8 cellular contexts compared by ENCODE assay signal in the genomic region with DNA sequence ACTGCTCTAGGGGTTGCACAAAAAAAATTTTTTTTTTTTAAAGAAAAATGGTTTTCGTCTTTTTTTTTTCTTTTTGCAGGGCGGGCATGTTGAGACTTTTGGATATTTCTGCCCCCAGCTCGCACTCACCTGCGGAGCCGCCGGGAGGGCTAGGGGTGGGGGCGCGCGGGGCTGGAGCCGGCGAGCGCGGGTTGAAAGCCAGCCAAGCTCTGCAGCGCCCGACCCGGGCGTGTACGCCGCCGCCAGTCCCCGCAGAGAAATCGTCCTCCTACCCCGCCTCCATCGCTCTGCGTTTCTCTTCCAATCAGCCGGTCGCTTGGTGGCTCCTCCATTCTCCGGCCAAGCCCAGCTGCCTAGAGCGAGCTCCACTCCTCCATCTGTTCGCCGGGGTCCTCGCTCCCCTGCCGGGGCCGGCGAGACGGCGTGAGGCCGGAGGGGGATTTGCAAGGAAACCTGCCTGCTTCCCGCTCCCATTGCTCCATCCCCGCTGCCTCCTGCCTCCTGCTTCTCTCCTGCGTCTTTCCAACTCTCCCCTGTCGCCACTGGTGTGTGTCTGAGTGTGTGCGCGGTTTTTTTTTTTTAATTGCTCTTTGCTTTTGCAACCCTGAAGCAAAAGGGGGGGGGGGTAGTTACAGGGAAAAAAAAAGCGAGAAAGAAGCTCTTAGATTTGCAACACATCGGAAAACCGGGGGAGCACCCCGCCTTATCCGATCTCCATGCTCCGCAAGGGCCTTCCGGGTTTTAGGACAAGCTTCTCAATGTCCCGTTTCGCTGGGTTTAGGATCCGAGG. TPM values are rescaled to one million over a fixed set of nuclear protein-coding genes. Genes with fewer than 3 reads are reported as not detected.
DNase-seq lines count a peak whose midpoint lies in the region; ATAC-seq, FAIRE-seq and TF ChIP-seq lines count a peak whose summit lies in the region.

No MANE protein-coding gene starts in this region.

- ATAC-seq in GM18505 (IDR thresholded peaks at IDR 0.05; ENCODE audit: unreplicated experiment) = no peak
- ATAC-seq in GM12878 = peak; percentile 55
- no peak for ATAC-seq in GM21737 (IDR thresholded peaks at IDR 0.05; ENCODE audit: unreplicated experiment)
- no peak for ATAC-seq in GM18907 (IDR thresholded peaks at IDR 0.05; ENCODE audit: unreplicated experiment)

- no TSS peak for BruUV-seq in GM12878 (replicated peaks; lab: Mats Ljungman, UMichigan)

- RAD21 ChIA-PET in GM12878 (lab: Charles Lee; ENCODE audit: unreplicated experiment) = interaction anchor here (0.6 to 2.8 kb wide), 17 partner anchors 10 to 126 kb away, joined by 3 to 16 read pairs (median 4); a partner anchor contains a TSS

- in situ Hi-C loops in GM12878 (cut with MboI) = loop anchor here (25.0 kb wide), 1 partner anchor 291 kb away; a partner anchor contains a TSS

- CTCF ChIA-PET in GM12878 (lab: Yijun Ruan, JAX) = interaction anchor here (0.9 to 2.9 kb wide), 15 partner anchors 9 to 178 kb away, joined by 3 to 19 read pairs (median 6); a partner anchor contains a TSS

- DNase-seq in NCI-H2081 (lab: John Stamatoyannopoulos, UW) (peak; percentile 84 to 87), T-helper 9 cell (peak; percentile 53), GM12878 (ENCODE audit: low read depth, low spot score) (no peak), hypothalamus (lab: John Stamatoyannopoulos, UW) (peak in 50 of 51 donors; percentile 20 to 88 (median 62)), renal cortical epithelial cell (ENCODE audit: low read depth) (peak; percentile 58)

- TF ChIP-seq RAD21 in GM12878 (IDR thresholded peaks at IDR 0.05; ENCODE audit: insufficient read depth, low read depth, low read length) = no peak

- POLR2A ChIA-PET in GM12878 (lab: Charles Lee) = interaction anchor here (0.6 to 2.1 kb wide), 16 partner anchors 11 to 149 kb away, joined by 3 to 26 read pairs (median 5); a partner anchor contains a TSS

- peak overlapping the region; percentile 88 for H3K9ac ChIP-seq in GM12878 (ENCODE audit: control insufficient read depth, insufficient read depth, low read length)

- H3K4me3 ChIP-seq in GM12878 = peak overlapping the region; percentile 98

- intact Hi-C loops in GM12878 (cut with micrococcal nuclease; ENCODE audit: unreplicated experiment) = loop anchor here (2.0 kb wide), 1 partner anchor 24 kb away; no protein-coding TSS in a partner anchor

- no peaks in the 10 kb centered on the region for H3K27me3 ChIP-seq in GM12878 (replicated peaks in 1 of 2; ENCODE audit: control insufficient read depth in 2 of 2, insufficient read depth in 2 of 2, low read length in 1 of 2)

- no peak for TF ChIP-seq CTCF in GM12878 (IDR thresholded peaks at IDR 0.05 in 2 of 3, conservative IDR thresholded peaks at IDR 0.05 in 1 of 3; ENCODE audit: control insufficient read depth in 2 of 3, extremely low read depth in 1 of 3, insufficient read depth in 1 of 3, low read depth in 3 of 3, low read length in 3 of 3)

- peak overlapping the region; percentile 72 for H2AFZ ChIP-seq in GM12878 (ENCODE audit: control insufficient read depth, low read depth, low read length)

- H3K4me2 ChIP-seq in GM12878 (ENCODE audit: control insufficient read depth, insufficient read depth) = peak overlapping the region; percentile 93

- TF ChIP-seq EP300 in GM12878 (IDR thresholded peaks at IDR 0.05; ENCODE audit: borderline replicate concordance in 1 of 2, control insufficient read depth in 1 of 2, low read depth in 2 of 2, low read length in 2 of 2) = no peak

- H4K20me1 ChIP-seq in GM12878 (ENCODE audit: control insufficient read depth, insufficient read depth) = no peaks in the 10 kb centered on the region

- H3K36me3 ChIP-seq in GM12878 (ENCODE audit: control insufficient read depth in 2 of 2, insufficient read depth in 2 of 2, low read length in 1 of 2) = peaks cover under 1 to 2% of the 10 kb centered on the region in 2 experiments; a peak in 2 of 4 replicates

- FAIRE-seq in GM12878 (lab: Jason Lieb, UNC) = no peak

- under 1% methylated on average over 32 of the region's 54 CpGs for WGBS in GM12878 (ENCODE audit: insufficient coverage, insufficient replicate concordance, low lambda C conversion rate, missing lambda C conversion rate)

- peak overlapping the region; percentile 89 for H3K27ac ChIP-seq in GM12878 (ENCODE audit: control insufficient read depth, insufficient read depth)

- TF ChIP-seq POLR2A in GM18505 (IDR thresholded peaks at IDR 0.05; ENCODE audit: borderline replicate concordance, extremely low read depth, insufficient read depth, insufficient read length) = peak; percentile 73
- TF ChIP-seq POLR2A in GM12878 (IDR thresholded peaks at IDR 0.05; ENCODE audit: low read depth, low read length) = peak; percentile 63

- H3K9me3 ChIP-seq in GM12878 (replicated peaks; ENCODE audit: control insufficient read depth, insufficient read depth, low read length) = no peaks in the 10 kb centered on the region

- H3K79me2 ChIP-seq in GM12878 (ENCODE audit: control insufficient read depth, insufficient read depth, low read length) = peaks cover 56% of the 10 kb centered on the region

- SMC1A ChIA-PET in GM12878 (lab: Charles Lee; ENCODE audit: uncharacterized antibody, unreplicated experiment) = interaction anchor here (0.8 to 1.9 kb wide), 8 partner anchors 9 to 124 kb away, joined by 3 to 8 read pairs (median 4); a partner anchor contains a TSS

- H3K4me1 ChIP-seq in GM12878 (ENCODE audit: control insufficient read depth, insufficient read depth, low read length) = peaks cover 9% of the 10 kb centered on the region

RNA-seq across cellular contexts. Expression of a gene that starts 1.8 kb away (rescaled TPM):
- total RNA-seq in GM12878 (2013; cell fraction: nucleolus; rRNA removed) = 81.2 and 86.5 TPM in 2 replicates
- total RNA-seq in GM12878 (2014; rRNA removed) (91.9 and 92.2 TPM in 2 replicates), GM12878 (2014; rRNA removed; fragmentation: Illumina TruSeq; extraction: Trizol) (71.8 and 80.6 TPM in 2 replicates), GM12878 (2021) (118 and 124 TPM in 2 replicates), renal cortical epithelial cell (27.8 and 57.8 TPM in 2 replicates)
- polyA plus RNA-seq in GM12878 (2011; ENCODE audit: low read depth) = 26.0 TPM
- polyA plus RNA-seq in GM12878 (2011; rRNA removed) (28.5 and 32.9 TPM in 2 replicates), GM12878 (2014; fragmentation: Illumina TruSeq; extraction: Trizol) (78.4 and 110 TPM in 2 replicates), GM12878 (2014; fragmentation: Nextera tagmentation; extraction: Ambion mirVana) (1 to 10 TPM; 2.2 to 4.3 TPM), GM12878 (2014; rRNA removed) (79.5 and 89.3 TPM in 2 replicates), GM12878 (2016; fragmentation: Nextera tagmentation; extraction: Ambion mirVana) (10 to 100 TPM; 77.0 to 79.8 TPM)
- 26.6 and 28.2 TPM in 2 replicates for polyA plus RNA-seq in GM12878 (2011; cell fraction: cytosol; rRNA removed)
- polyA plus RNA-seq in GM12878 (2011; cell fraction: nucleus; rRNA removed) = 60.3 and 110 TPM in 2 replicates
- polyA plus RNA-seq in GM12878 (2012) = 43.0 and 54.3 TPM in 2 replicates
- polyA minus RNA-seq in GM12878 (2011; rRNA and poly(A)+ RNA removed) = 22.5 and 30.8 TPM in 2 replicates
- 12.6 and 18.1 TPM in 2 replicates for polyA minus RNA-seq in GM12878 (2011; cell fraction: cytosol; rRNA and poly(A)+ RNA removed)
- 29.5 and 60.7 TPM in 2 replicates for polyA minus RNA-seq in GM12878 (2011; cell fraction: nucleus; rRNA and poly(A)+ RNA removed)

RNA-seq across cellular contexts. Expression of a gene that starts 21.6 kb away (rescaled TPM):
- total RNA-seq in GM12878 (2013; cell fraction: nucleolus; rRNA removed) = 40.9 and 44.3 TPM in 2 replicates
- total RNA-seq in GM12878 (2014; rRNA removed) = 35.4 and 41.2 TPM in 2 replicates
- 26.8 and 27.6 TPM in 2 replicates for total RNA-seq in GM12878 (2014; rRNA removed; fragmentation: Illumina TruSeq; extraction: Trizol)
- 75.5 and 78.7 TPM in 2 replicates for total RNA-seq in GM12878 (2021)
- 13.0 TPM for polyA plus RNA-seq in GM12878 (2011; ENCODE audit: low read depth)
- polyA plus RNA-seq in GM12878 (2011; rRNA removed) = 36.1 and 41.3 TPM in 2 replicates
- 42.6 TPM in 2 replicates for polyA plus RNA-seq in GM12878 (2011; cell fraction: cytosol; rRNA removed)
- polyA plus RNA-seq in GM12878 (2011; cell fraction: nucleus; rRNA removed) = 96.8 and 107 TPM in 2 replicates
- polyA plus RNA-seq in GM12878 (2012) = 24.0 and 30.1 TPM in 2 replicates
- 27.7 and 37.9 TPM in 2 replicates for polyA plus RNA-seq in GM12878 (2014; fragmentation: Illumina TruSeq; extraction: Trizol)
- polyA plus RNA-seq in GM12878 (2014; fragmentation: Nextera tagmentation; extraction: Ambion mirVana) = 1 to 10 TPM in 1 of 2 experiments, under 1 TPM in 1; 0.71 to 2.3 TPM
- polyA plus RNA-seq in GM12878 (2014; rRNA removed) = 44.8 and 48.6 TPM in 2 replicates
- polyA plus RNA-seq in GM12878 (2016; fragmentation: Nextera tagmentation; extraction: Ambion mirVana) = 1 to 10 TPM; 6.8 to 8.8 TPM
- 39.7 and 45.8 TPM in 2 replicates for polyA minus RNA-seq in GM12878 (2011; rRNA and poly(A)+ RNA removed)
- polyA minus RNA-seq in GM12878 (2011; cell fraction: cytosol; rRNA and poly(A)+ RNA removed) = 11.5 and 13.8 TPM in 2 replicates
- polyA minus RNA-seq in GM12878 (2011; cell fraction: nucleus; rRNA and poly(A)+ RNA removed) = 30.8 and 60.6 TPM in 2 replicates
- total RNA-seq in renal cortical epithelial cell = 45.8 and 61.1 TPM in 2 replicates

RNA-seq across cellular contexts. Expression of a gene that starts 34.5 kb away (rescaled TPM):
- 24.8 and 26.0 TPM in 2 replicates for total RNA-seq in GM12878 (2013; cell fraction: nucleolus; rRNA removed)
- 23.8 and 24.0 TPM in 2 replicates for total RNA-seq in GM12878 (2014; rRNA removed)
- total RNA-seq in GM12878 (2014; rRNA removed; fragmentation: Illumina TruSeq; extraction: Trizol) = 10.3 and 10.6 TPM in 2 replicates
- total RNA-seq in GM12878 (2021) = 18.5 and 20.1 TPM in 2 replicates
- polyA plus RNA-seq in GM12878 (2011; ENCODE audit: low read depth) = 16.3 TPM
- 16.1 and 20.8 TPM in 2 replicates for polyA plus RNA-seq in GM12878 (2011; rRNA removed)
- 28.3 and 36.9 TPM in 2 replicates for polyA plus RNA-seq in GM12878 (2011; cell fraction: cytosol; rRNA removed)
- 147 and 181 TPM in 2 replicates for polyA plus RNA-seq in GM12878 (2011; cell fraction: nucleus; rRNA removed)
- 23.6 and 29.4 TPM in 2 replicates for polyA plus RNA-seq in GM12878 (2012)
- 10.0 and 19.2 TPM in 2 replicates for polyA plus RNA-seq in GM12878 (2014; fragmentation: Illumina TruSeq; extraction: Trizol)
- polyA plus RNA-seq in GM12878 (2014; fragmentation: Nextera tagmentation; extraction: Ambion mirVana) = 1 to 10 TPM; 4.3 to 5.9 TPM
- 29.6 and 34.0 TPM in 2 replicates for polyA plus RNA-seq in GM12878 (2014; rRNA removed)
- polyA plus RNA-seq in GM12878 (2016; fragmentation: Nextera tagmentation; extraction: Ambion mirVana) = 10 to 100 TPM; 21.0 to 21.3 TPM
- polyA minus RNA-seq in GM12878 (2011; rRNA and poly(A)+ RNA removed) = 10.5 and 15.0 TPM in 2 replicates
- 5.1 and 6.2 TPM in 2 replicates for polyA minus RNA-seq in GM12878 (2011; cell fraction: cytosol; rRNA and poly(A)+ RNA removed)
- polyA minus RNA-seq in GM12878 (2011; cell fraction: nucleus; rRNA and poly(A)+ RNA removed) = 12.0 and 17.9 TPM in 2 replicates
- total RNA-seq in renal cortical epithelial cell = 21.9 and 38.5 TPM in 2 replicates

RNA-seq across cellular contexts. Expression of a gene that starts 46.7 kb away (rescaled TPM):
- total RNA-seq in GM12878 (2013; cell fraction: nucleolus; rRNA removed) = not detected in 2 replicates
- not detected in 2 replicates for total RNA-seq in GM12878 (2014; rRNA removed)
- total RNA-seq in GM12878 (2014; rRNA removed; fragmentation: Illumina TruSeq; extraction: Trizol) = not detected in 2 replicates
- not detected in 2 replicates for total RNA-seq in GM12878 (2021)
- polyA plus RNA-seq in GM12878 (2011; ENCODE audit: low read depth) = not detected
- polyA plus RNA-seq in GM12878 (2011; rRNA removed) = not detected in 2 replicates
- polyA plus RNA-seq in GM12878 (2011; cell fraction: cytosol; rRNA removed) = not detected in 2 replicates
- not detected in 2 replicates for polyA plus RNA-seq in GM12878 (2011; cell fraction: nucleus; rRNA removed)
- polyA plus RNA-seq in GM12878 (2012) = 0.03 TPM in 1 of 2 replicates, not detected in the other
- not detected in 2 replicates for polyA plus RNA-seq in GM12878 (2014; fragmentation: Illumina TruSeq; extraction: Trizol)
- polyA plus RNA-seq in GM12878 (2014; fragmentation: Nextera tagmentation; extraction: Ambion mirVana) = not detected
- polyA plus RNA-seq in GM12878 (2014; rRNA removed) = 0.03 and 0.04 TPM in 2 replicates
- not detected for polyA plus RNA-seq in GM12878 (2016; fragmentation: Nextera tagmentation; extraction: Ambion mirVana)
- polyA minus RNA-seq in GM12878 (2011; rRNA and poly(A)+ RNA removed) = not detected in 2 replicates
- polyA minus RNA-seq in GM12878 (2011; cell fraction: cytosol; rRNA and poly(A)+ RNA removed) = not detected in 2 replicates
- polyA minus RNA-seq in GM12878 (2011; cell fraction: nucleus; rRNA and poly(A)+ RNA removed) = not detected in 2 replicates
- total RNA-seq in renal cortical epithelial cell = not detected in 2 replicates

RNA-seq across cellular contexts. Expression of a gene that starts 50.8 kb away (rescaled TPM):
- total RNA-seq in GM12878 (2013; cell fraction: nucleolus; rRNA removed) = not detected in 2 replicates
- total RNA-seq in GM12878 (2014; rRNA removed) (not detected in 2 replicates), GM12878 (2014; rRNA removed; fragmentation: Illumina TruSeq; extraction: Trizol) (not detected in 2 replicates), GM12878 (2021) (0.19 and 0.23 TPM in 2 replicates), renal cortical epithelial cell (not detected in 2 replicates)
- polyA plus RNA-seq in GM12878 (2011; ENCODE audit: low read depth) = 0.56 TPM
- polyA plus RNA-seq in GM12878 (2011; rRNA removed) (not detected in 2 replicates), GM12878 (2014; fragmentation: Illumina TruSeq; extraction: Trizol) (not detected in 2 replicates), GM12878 (2014; fragmentation: Nextera tagmentation; extraction: Ambion mirVana) (under 1 TPM in 1 of 2 experiments, not detected in 1; 0.07 TPM), GM12878 (2014; rRNA removed) (0.11 and 1.1 TPM in 2 replicates), GM12878 (2016; fragmentation: Nextera tagmentation; extraction: Ambion mirVana) (under 1 TPM; 0.44 to 0.56 TPM)
- polyA plus RNA-seq in GM12878 (2011; cell fraction: cytosol; rRNA removed) = 0.06 TPM in 1 of 2 replicates, not detected in the other
- polyA plus RNA-seq in GM12878 (2011; cell fraction: nucleus; rRNA removed) = 0.25 and 0.41 TPM in 2 replicates
- 0.90 and 1.5 TPM in 2 replicates for polyA plus RNA-seq in GM12878 (2012)
- not detected in 2 replicates for polyA minus RNA-seq in GM12878 (2011; rRNA and poly(A)+ RNA removed)
- polyA minus RNA-seq in GM12878 (2011; cell fraction: cytosol; rRNA and poly(A)+ RNA removed) = not detected in 2 replicates
- polyA minus RNA-seq in GM12878 (2011; cell fraction: nucleus; rRNA and poly(A)+ RNA removed) = 0.29 TPM in 1 of 2 replicates, not detected in the other
